Comparison of ENCODE assay signal across 7 cellular contexts in genomic region chr14:103522028-103522581, GRCh38. TPM values are rescaled to one million over a fixed set of nuclear protein-coding genes. Genes with fewer than 3 reads are reported as not detected.
DNase-seq lines count a peak whose midpoint lies in the region; ATAC-seq and TF ChIP-seq lines count a peak whose summit lies in the region.

No MANE protein-coding gene starts in this region.

- H3K4me3 ChIP-seq in HAP-1 (peak overlapping the region; percentile 75), SJCRH30 (peak overlapping the region; percentile 64), fibroblast of lung (replicated peaks in 1 of 4; ENCODE audit: control extremely low read depth in 1 of 4, insufficient read depth in 1 of 4, low read depth in 3 of 4, low read length in 4 of 4) (peak overlapping the region; percentile 41 to 69 (median 57)), neutrophil (ENCODE audit: low read depth in 1 of 2, low read length in 1 of 2) (peak overlapping the region; percentile 64 to 88)

- ATAC-seq in left lobe of liver (no peak), HG02678 (IDR thresholded peaks at IDR 0.05; ENCODE audit: unreplicated experiment) (no peak), HG03469 (IDR thresholded peaks at IDR 0.05; ENCODE audit: unreplicated experiment) (no peak)

- H3K36me3 ChIP-seq in HAP-1 (replicated peaks) (peaks cover 29% of the 10 kb centered on the region), SJCRH30 (no peaks in the 10 kb centered on the region), fibroblast of lung (ENCODE audit: control insufficient read depth, insufficient read depth, low read length) (no peaks in the 10 kb centered on the region), neutrophil (no peaks in the 10 kb centered on the region)

- H3K27me3 ChIP-seq in HAP-1 (ENCODE audit: low read depth): no peaks in the 10 kb centered on the region
- H3K27me3 ChIP-seq in SJCRH30: no peaks in the 10 kb centered on the region; the same call in 1 of the 2 replicates
- H3K27me3 ChIP-seq in fibroblast of lung (ENCODE audit: control insufficient read depth, insufficient read depth, low read length): no peaks in the 10 kb centered on the region
- peaks cover 89% of the 10 kb centered on the region for H3K27me3 ChIP-seq in neutrophil

- peak overlapping the region; percentile 75 for H3K4me2 ChIP-seq in fibroblast of lung (ENCODE audit: extremely low read depth, insufficient read depth, low read length)

- H4K20me1 ChIP-seq in fibroblast of lung (ENCODE audit: control insufficient read depth, extremely low read depth, insufficient read depth, low read length): no peaks in the 10 kb centered on the region

- DNase-seq in HAP-1 (ENCODE audit: low spot score in 2 of 2) (peak in 1 of 2 experiments; percentile 67), SJCRH30 (no peak), fibroblast of lung (ENCODE audit: low read depth in 2 of 2) (peak in 1 of 2 donors; percentile 26), left lobe of liver (ENCODE audit: low spot score) (no peak)

- H3K9me3 ChIP-seq in HAP-1 (no peaks in the 10 kb centered on the region), SJCRH30 (replicated peaks) (no peaks in the 10 kb centered on the region), fibroblast of lung (ENCODE audit: control insufficient read depth, insufficient read depth, low read depth, low read length) (no peaks in the 10 kb centered on the region), neutrophil (no peaks in the 10 kb centered on the region)

- peaks cover 3% of the 10 kb centered on the region; the same call in 1 of the 2 replicates for H3K4me1 ChIP-seq in HAP-1
- H3K4me1 ChIP-seq in SJCRH30: peaks cover 22% of the 10 kb centered on the region
- H3K4me1 ChIP-seq in fibroblast of lung (ENCODE audit: control insufficient read depth, extremely low read depth, insufficient read depth, low read length): peaks cover 16% of the 10 kb centered on the region
- H3K4me1 ChIP-seq in neutrophil (ENCODE audit: control insufficient read depth in 1 of 2, insufficient read depth in 1 of 2, low read depth in 1 of 2, low read length in 1 of 2): peaks cover 22 to 36% of the 10 kb centered on the region in 2 experiments

- H2AFZ ChIP-seq in fibroblast of lung (ENCODE audit: low read length): no peak overlapping the region

- H3K27ac ChIP-seq in SJCRH30 (no peak overlapping the region), fibroblast of lung (ENCODE audit: insufficient read depth, low read length) (no peak overlapping the region), neutrophil (no peak overlapping the region)

- peak overlapping the region; percentile 46 for H3K9ac ChIP-seq in fibroblast of lung (ENCODE audit: insufficient read depth, low read length)

- H3K79me2 ChIP-seq in fibroblast of lung (ENCODE audit: control insufficient read depth, insufficient read depth, low read length): no peaks in the 10 kb centered on the region

- in situ Hi-C loops in HAP-1 (cut with MboI; ENCODE audit: low sequenced_read_pairs): no loop called here

- TF ChIP-seq CTCF in fibroblast of lung (conservative IDR thresholded peaks at IDR 0.05 in 1 of 2, IDR thresholded peaks at IDR 0.05 in 1 of 2; ENCODE audit: low read depth in 1 of 2, low read length in 2 of 2) (no peak), neutrophil (IDR thresholded peaks at IDR 0.05) (no peak)

RNA-seq across cellular contexts. Expression of gene CKB, which starts 0.5 kb away (rescaled TPM):
- total RNA-seq in SJCRH30 (2014; rRNA removed; shearing (Covaris generic)): 66.4 and 84.4 TPM in 2 replicates
- total RNA-seq in fibroblast of lung (69.9 and 136 TPM in 2 replicates), left lobe of liver (10.2 TPM)
- polyA plus RNA-seq in fibroblast of lung: 57.2 and 65.2 TPM in 2 replicates
- 191 and 207 TPM in 2 replicates for polyA plus RNA-seq in fibroblast of lung (2012)
- polyA minus RNA-seq in fibroblast of lung (ENCODE audit: low replicate concordance): 46.1 and 82.3 TPM in 2 replicates

RNA-seq across cellular contexts. Expression of gene TRMT61A, which starts 6.9 kb away (rescaled TPM):
- total RNA-seq in SJCRH30 (2014; rRNA removed; shearing (Covaris generic)): 18.1 and 18.7 TPM in 2 replicates
- total RNA-seq in fibroblast of lung (10.6 and 11.0 TPM in 2 replicates), left lobe of liver (6.0 TPM)
- 4.2 and 5.0 TPM in 2 replicates for polyA plus RNA-seq in fibroblast of lung
- polyA plus RNA-seq in fibroblast of lung (2012): 8.9 and 11.7 TPM in 2 replicates
- 3.9 and 5.7 TPM in 2 replicates for polyA minus RNA-seq in fibroblast of lung (ENCODE audit: low replicate concordance)

RNA-seq across cellular contexts. Expression of gene BAG5, which starts 40.4 kb away (rescaled TPM):
- total RNA-seq in SJCRH30 (2014; rRNA removed; shearing (Covaris generic)): 43.7 and 45.9 TPM in 2 replicates
- total RNA-seq in fibroblast of lung (25.8 and 28.8 TPM in 2 replicates), left lobe of liver (7.5 TPM)
- polyA plus RNA-seq in fibroblast of lung: 14.3 and 14.9 TPM in 2 replicates
- polyA plus RNA-seq in fibroblast of lung (2012): 14.6 and 15.8 TPM in 2 replicates
- 7.4 and 12.3 TPM in 2 replicates for polyA minus RNA-seq in fibroblast of lung (ENCODE audit: low replicate concordance)

RNA-seq across cellular contexts. Expression of gene COA8, which starts 40.7 kb away (rescaled TPM):
- total RNA-seq in SJCRH30 (2014; rRNA removed; shearing (Covaris generic)): 43.0 and 47.2 TPM in 2 replicates
- total RNA-seq in fibroblast of lung: 26.4 and 32.1 TPM in 2 replicates
- polyA plus RNA-seq in fibroblast of lung: 19.4 and 25.5 TPM in 2 replicates
- polyA plus RNA-seq in fibroblast of lung (2012): 33.6 and 41.6 TPM in 2 replicates
- polyA minus RNA-seq in fibroblast of lung (ENCODE audit: low replicate concordance): 0.75 and 2.0 TPM in 2 replicates
- 17.1 TPM for total RNA-seq in left lobe of liver
